In the genomic region with DNA sequence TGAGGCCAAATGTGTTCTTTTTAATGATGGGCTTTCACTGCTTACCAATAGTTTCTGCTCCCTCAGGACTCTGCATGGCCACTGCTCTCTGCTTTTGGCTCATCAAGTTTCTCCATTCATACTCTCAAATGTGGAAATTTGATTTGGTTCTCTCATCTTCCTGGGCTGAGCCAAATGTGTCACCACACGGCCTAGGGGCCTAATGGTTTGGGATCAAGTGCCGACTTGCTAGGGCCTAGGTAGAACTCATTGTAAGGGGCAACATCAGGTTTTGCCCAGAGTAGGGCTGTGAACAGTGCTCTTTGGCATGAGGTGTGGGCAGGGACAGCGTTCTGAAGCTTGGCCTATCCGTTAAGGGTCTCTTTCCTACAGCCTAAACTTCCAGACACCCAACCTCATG, we compare ENCODE assay signal across 21 cellular contexts. TPM values are rescaled to one million over a fixed set of nuclear protein-coding genes. Genes with fewer than 3 reads are reported as not detected.
DNase-seq lines count a peak whose midpoint lies in the region; ATAC-seq and TF ChIP-seq lines count a peak whose summit lies in the region.
"Had no signal": no experiment of that assay in that cellular context is flagged by ENCODE, and none has a peak within 500 bp of the region (broad histone marks: within the 10 kb centered on the region; RNA-seq: fewer than 3 reads in every experiment).

No MANE protein-coding gene starts in this region.

- no peaks in the 10 kb centered on the region for H3K27me3 ChIP-seq in RWPE2 (ENCODE audit: insufficient read depth, poor library complexity, severe bottlenecking)
- H3K27me3 ChIP-seq: BE2C had no signal

- H3K9me3 Mint-ChIP-seq in activated T-cell treated with anti-CD3 and anti-CD28 coated beads, Interleukin-2, amount 50 U/mL, for 72 hours, result no peaks in the 10 kb centered on the region
- H3K9me3 Mint-ChIP-seq in stimulated activated effector memory CD8-positive, alpha-beta T cell treated with anti-CD3 and anti-CD28 coated beads, Interleukin-12 subunit alpha, Interleukin-12 subunit beta, amount 100 ng/mL, for 72 hours, result no peaks in the 10 kb centered on the region
- no peaks in the 10 kb centered on the region for H3K9me3 Mint-ChIP-seq in activated naive CD4-positive, alpha-beta T cell treated with anti-CD3 and anti-CD28 coated beads for 36 hours
- H3K9me3 Mint-ChIP-seq: CD4-positive, CD25-positive, alpha-beta regulatory T cell; GM23338 had no signal

- peak overlapping the region; percentile 75 for H3K27ac Mint-ChIP-seq in activated T-cell treated with anti-CD3 and anti-CD28 coated beads, Interleukin-2, amount 50 U/mL, for 72 hours
- H3K27ac Mint-ChIP-seq in stimulated activated effector memory CD8-positive, alpha-beta T cell treated with anti-CD3 and anti-CD28 coated beads, Interleukin-12 subunit alpha, Interleukin-12 subunit beta, amount 100 ng/mL, for 72 hours, result peak overlapping the region; percentile 41
- H3K27ac Mint-ChIP-seq in activated naive CD4-positive, alpha-beta T cell treated with anti-CD3 and anti-CD28 coated beads for 36 hours, result no peak overlapping the region
- H3K27ac Mint-ChIP-seq: GM23338 had no signal

- peak overlapping the region; percentile 99 for H3K27ac ChIP-seq in RWPE2 (ENCODE audit: poor library complexity, severe bottlenecking)

- intact Hi-C loops in activated naive CD4-positive, alpha-beta T cell treated with anti-CD3 and anti-CD28 coated beads for 36 hours (cut with micrococcal nuclease), result no loop called here

- no peak for DNase-seq in activated T-cell treated with anti-CD3 and anti-CD28 coated beads, Interleukin-2, amount 50 U/mL, for 72 hours
- DNase-seq in activated T-cell treated with anti-CD3 and anti-CD28 coated beads for 4 hours (no peak), RWPE2 (ENCODE audit: low spot score) (no peak), LoVo (ENCODE audit: low spot score) (no peak), NCI-H2171 treated with DMSO at 0.1 percent for 48 hours (lab: John Stamatoyannopoulos, UW) (no peak)
- DNase-seq in stimulated activated effector memory CD8-positive, alpha-beta T cell treated with anti-CD3 and anti-CD28 coated beads, Interleukin-12 subunit alpha, Interleukin-12 subunit beta, amount 100 ng/mL, for 72 hours (ENCODE audit: low spot score in 2 of 2), result no peak
- no peak for DNase-seq in activated naive CD4-positive, alpha-beta T cell treated with anti-CD3 and anti-CD28 coated beads for 36 hours
- DNase-seq: BE2C; CD4-positive, CD25-positive, alpha-beta regulatory T cell; COR-L47; GDM1; NCI-H1105 treated with DMSO at 0.1 percent for 48 hours; NCI-H1694; NCI-H2107; NCI-H2227 treated with DMSO at 0.1 percent for 48 hours; NCI-H510A treated with DMSO at 0.1 percent for 48 hours; NCI-H774 had no signal

- no peak for ATAC-seq in activated T-cell treated with anti-CD3 and anti-CD28 coated beads, Interleukin-2, amount 50 U/mL, for 72 hours (replicated peaks in 1 of 2)
- ATAC-seq in RWPE2 (ENCODE audit: low read depth) (no peak), esophagus mucosa (peak; percentile 27)
- no peak for ATAC-seq in stimulated activated effector memory CD8-positive, alpha-beta T cell treated with anti-CD3 and anti-CD28 coated beads, Interleukin-12 subunit alpha, Interleukin-12 subunit beta, amount 100 ng/mL, for 72 hours
- ATAC-seq: GM23338 had no signal

- CTCF ChIA-PET in activated naive CD4-positive, alpha-beta T cell treated with anti-CD3 and anti-CD28 coated beads for 36 hours (lab: Charles Lee), result no interaction called here

- no peak overlapping the region for H3K4me3 ChIP-seq in RWPE2 (ENCODE audit: severe bottlenecking)
- H3K4me3 ChIP-seq: GM23338 had no signal

- H3K4me3 Mint-ChIP-seq in activated T-cell treated with anti-CD3 and anti-CD28 coated beads, Interleukin-2, amount 50 U/mL, for 72 hours, result no peak overlapping the region
- no peak overlapping the region for H3K4me3 Mint-ChIP-seq in stimulated activated effector memory CD8-positive, alpha-beta T cell treated with anti-CD3 and anti-CD28 coated beads, Interleukin-12 subunit alpha, Interleukin-12 subunit beta, amount 100 ng/mL, for 72 hours
- no peak overlapping the region for H3K4me3 Mint-ChIP-seq in activated naive CD4-positive, alpha-beta T cell treated with anti-CD3 and anti-CD28 coated beads for 36 hours
- H3K4me3 Mint-ChIP-seq: GM23338 had no signal

- no peaks in the 10 kb centered on the region for H3K27me3 Mint-ChIP-seq in activated T-cell treated with anti-CD3 and anti-CD28 coated beads, Interleukin-2, amount 50 U/mL, for 72 hours (ENCODE audit: low read depth)
- no peaks in the 10 kb centered on the region for H3K27me3 Mint-ChIP-seq in activated naive CD4-positive, alpha-beta T cell treated with anti-CD3 and anti-CD28 coated beads for 36 hours (ENCODE audit: low read depth)
- H3K27me3 Mint-ChIP-seq: CD4-positive, CD25-positive, alpha-beta regulatory T cell had no signal

- TF ChIP-seq CTCF in RWPE2 (IDR thresholded peaks at IDR 0.05; ENCODE audit: poor library complexity, severe bottlenecking), result no peak

- peaks cover 41% of the 10 kb centered on the region for H3K4me1 Mint-ChIP-seq in activated T-cell treated with anti-CD3 and anti-CD28 coated beads, Interleukin-2, amount 50 U/mL, for 72 hours (ENCODE audit: low read depth)
- peaks cover 21% of the 10 kb centered on the region for H3K4me1 Mint-ChIP-seq in stimulated activated effector memory CD8-positive, alpha-beta T cell treated with anti-CD3 and anti-CD28 coated beads, Interleukin-12 subunit alpha, Interleukin-12 subunit beta, amount 100 ng/mL, for 72 hours
- H3K4me1 Mint-ChIP-seq in activated naive CD4-positive, alpha-beta T cell treated with anti-CD3 and anti-CD28 coated beads for 36 hours (ENCODE audit: low read depth), result peaks cover 34% of the 10 kb centered on the region

- H3K36me3 Mint-ChIP-seq in activated T-cell treated with anti-CD3 and anti-CD28 coated beads, Interleukin-2, amount 50 U/mL, for 72 hours (ENCODE audit: insufficient read depth in 2 of 2), result peaks cover 3 to 4% of the 10 kb centered on the region in 2 donors
- peaks cover 6% of the 10 kb centered on the region for H3K36me3 Mint-ChIP-seq in stimulated activated effector memory CD8-positive, alpha-beta T cell treated with anti-CD3 and anti-CD28 coated beads, Interleukin-12 subunit alpha, Interleukin-12 subunit beta, amount 100 ng/mL, for 72 hours
- H3K36me3 Mint-ChIP-seq in activated naive CD4-positive, alpha-beta T cell treated with anti-CD3 and anti-CD28 coated beads for 36 hours (ENCODE audit: low read depth), result peaks cover 3% of the 10 kb centered on the region

- H3K36me3 ChIP-seq in RWPE2 (ENCODE audit: low read depth), result peaks cover 4% of the 10 kb centered on the region; the same call in 1 of the 2 replicates
- H3K36me3 ChIP-seq: BE2C had no signal

- no peaks in the 10 kb centered on the region for H3K9me3 ChIP-seq in RWPE2 (ENCODE audit: severe bottlenecking)
- H3K9me3 ChIP-seq: BE2C had no signal

- peaks cover 46% of the 10 kb centered on the region for H3K4me1 ChIP-seq in RWPE2 (ENCODE audit: insufficient read depth, poor library complexity, severe bottlenecking)
- H3K4me1 ChIP-seq: BE2C had no signal

RNA-seq across cellular contexts. Expression of a gene that starts 3.9 kb away (rescaled TPM):
- 10 to 100 TPM; 39.0 to 39.8 TPM for total RNA-seq in activated T-cell treated with anti-CD3 and anti-CD28 coated beads, Interleukin-2, amount 50 U/mL, for 72 hours
- total RNA-seq in esophagus mucosa, result 48.1 TPM
- total RNA-seq in activated naive CD4-positive, alpha-beta T cell treated with anti-CD3 and anti-CD28 coated beads for 36 hours, result 10 to 100 TPM; 39.7 to 40.7 TPM

RNA-seq across cellular contexts. Expression of a gene that starts 26.8 kb away (rescaled TPM):
- total RNA-seq in activated T-cell treated with anti-CD3 and anti-CD28 coated beads, Interleukin-2, amount 50 U/mL, for 72 hours, result 1 to 10 TPM; 4.8 to 6.5 TPM
- total RNA-seq in esophagus mucosa, result 0.16 TPM
- total RNA-seq in activated naive CD4-positive, alpha-beta T cell treated with anti-CD3 and anti-CD28 coated beads for 36 hours, result 1 to 10 TPM; 2.5 to 2.7 TPM
- total RNA-seq: A172 had no signal

RNA-seq across cellular contexts. Expression of a gene that starts 48.4 kb away (rescaled TPM):
- total RNA-seq in activated T-cell treated with anti-CD3 and anti-CD28 coated beads, Interleukin-2, amount 50 U/mL, for 72 hours, result under 1 TPM; 0.14 to 0.21 TPM
- total RNA-seq in esophagus mucosa, result not detected
- not detected for total RNA-seq in activated naive CD4-positive, alpha-beta T cell treated with anti-CD3 and anti-CD28 coated beads for 36 hours
- total RNA-seq: A172; CD4-positive, CD25-positive, alpha-beta regulatory T cell; Daoy had no signal
